13 cellular contexts compared by ENCODE assay signal in genomic region chr12:131097247-131098177, GRCh38.
DNase-seq lines count a peak whose midpoint lies in the region; ATAC-seq and TF ChIP-seq lines count a peak whose summit lies in the region.
"Had no signal": no experiment of that assay in that cellular context is flagged by ENCODE, and none has a peak within 500 bp of the region (broad histone marks: within the 10 kb centered on the region; RNA-seq: fewer than 3 reads in every experiment).

No MANE protein-coding gene starts in this region.

- no peak for TF ChIP-seq POLR2A in spleen (IDR thresholded peaks at IDR 0.05)

- H3K27ac ChIP-seq in WERI-Rb-1: no peak overlapping the region
- H3K27ac ChIP-seq in right cardiac atrium (ENCODE audit: low read length): no peak overlapping the region
- no peak overlapping the region for H3K27ac ChIP-seq in spleen
- H3K27ac ChIP-seq: body of pancreas had no signal

- no peaks in the 10 kb centered on the region for H3K36me3 ChIP-seq in WERI-Rb-1
- no peaks in the 10 kb centered on the region for H3K36me3 ChIP-seq in spleen

- 60% methylated on average over 30 of the region's 30 CpGs for WGBS in right cardiac atrium
- 76 to 86% (median 78%) methylated on average over 25 to 30 of the region's 30 CpGs for WGBS in spleen, 5 donors

- intact Hi-C loops in right cardiac atrium (cut with DNase I): no loop called here
- intact Hi-C loops in spleen (cut with DNase I; ENCODE audit: low total_unique reads): no loop called here

- H3K4me1 ChIP-seq in right cardiac atrium (ENCODE audit: control insufficient read depth, insufficient read depth, low read length): no peaks in the 10 kb centered on the region
- peaks cover 0 to 22% (median 11%) of the 10 kb centered on the region in 6 donors for H3K4me1 ChIP-seq in spleen
- H3K4me1 ChIP-seq: body of pancreas had no signal

- no peaks in the 10 kb centered on the region for H3K9me3 ChIP-seq in WERI-Rb-1 (ENCODE audit: severe bottlenecking)
- no peaks in the 10 kb centered on the region for H3K9me3 ChIP-seq in right cardiac atrium (ENCODE audit: control insufficient read depth, low read length)
- no peaks in the 10 kb centered on the region for H3K9me3 ChIP-seq in spleen
- H3K9me3 ChIP-seq: body of pancreas had no signal

- ATAC-seq in right cardiac atrium: peak; percentile 22 to 52
- ATAC-seq in GM19023 (IDR thresholded peaks at IDR 0.05; ENCODE audit: unreplicated experiment): no peak
- no peak for ATAC-seq in HG03280 (IDR thresholded peaks at IDR 0.05; ENCODE audit: unreplicated experiment)
- ATAC-seq in GM19351 (IDR thresholded peaks at IDR 0.05; ENCODE audit: unreplicated experiment): no peak
- ATAC-seq: body of pancreas had no signal

- TF ChIP-seq CTCF in WERI-Rb-1 (IDR thresholded peaks at IDR 0.05; ENCODE audit: low read depth, low read length) (no peak), spleen (IDR thresholded peaks at IDR 0.05 in 8 of 11, conservative IDR thresholded peaks at IDR 0.05 in 3 of 11) (no peak)

- H3K27me3 ChIP-seq in WERI-Rb-1 (ENCODE audit: insufficient read depth, low read depth, severe bottlenecking): no peaks in the 10 kb centered on the region
- no peaks in the 10 kb centered on the region for H3K27me3 ChIP-seq in right cardiac atrium (ENCODE audit: control insufficient read depth, insufficient read depth)
- peaks cover 0 to 36% (median 0%) of the 10 kb centered on the region in 7 donors for H3K27me3 ChIP-seq in spleen (replicated peaks in 1 of 7)
- H3K27me3 ChIP-seq: body of pancreas had no signal

- DNase-seq in NCI-H1092 treated with DMSO at 0.1 percent for 48 hours (lab: John Stamatoyannopoulos, UW) (peak; percentile 26), WERI-Rb-1 (peak; percentile 5), right cardiac atrium (peak; percentile 27 to 75 (median 74)), spleen (peak; percentile 62)
- DNase-seq: activated naive CD4-positive, alpha-beta T cell treated with anti-CD3 and anti-CD28 coated beads for 36 hours; DMS53; effector CD8-positive, alpha-beta T cell; hippocampal formation; NCI-H345 had no signal

- H3K4me3 ChIP-seq in WERI-Rb-1 (ENCODE audit: low read depth, low read length) (no peak overlapping the region), right cardiac atrium (ENCODE audit: low read length) (no peak overlapping the region), spleen (no peak overlapping the region)
- H3K4me3 ChIP-seq: body of pancreas had no signal

Comparison
In these comparisons a context has a peak if more than half of its experiments do, and no peak if none do; other contexts are left out.
1. DNase-seq: peak in every context shown above with its lines; median percentile 74 in right cardiac atrium; 62 in spleen; 26 in NCI-H1092 treated with DMSO at 0.1 percent for 48 hours; 5 in WERI-Rb-1.
2. ATAC-seq: peak in right cardiac atrium (2 of 2); none in GM19023 (single experiment), HG03280 (single experiment) and GM19351 (single experiment).